10 cellular contexts compared by ENCODE assay signal in the genomic region with DNA sequence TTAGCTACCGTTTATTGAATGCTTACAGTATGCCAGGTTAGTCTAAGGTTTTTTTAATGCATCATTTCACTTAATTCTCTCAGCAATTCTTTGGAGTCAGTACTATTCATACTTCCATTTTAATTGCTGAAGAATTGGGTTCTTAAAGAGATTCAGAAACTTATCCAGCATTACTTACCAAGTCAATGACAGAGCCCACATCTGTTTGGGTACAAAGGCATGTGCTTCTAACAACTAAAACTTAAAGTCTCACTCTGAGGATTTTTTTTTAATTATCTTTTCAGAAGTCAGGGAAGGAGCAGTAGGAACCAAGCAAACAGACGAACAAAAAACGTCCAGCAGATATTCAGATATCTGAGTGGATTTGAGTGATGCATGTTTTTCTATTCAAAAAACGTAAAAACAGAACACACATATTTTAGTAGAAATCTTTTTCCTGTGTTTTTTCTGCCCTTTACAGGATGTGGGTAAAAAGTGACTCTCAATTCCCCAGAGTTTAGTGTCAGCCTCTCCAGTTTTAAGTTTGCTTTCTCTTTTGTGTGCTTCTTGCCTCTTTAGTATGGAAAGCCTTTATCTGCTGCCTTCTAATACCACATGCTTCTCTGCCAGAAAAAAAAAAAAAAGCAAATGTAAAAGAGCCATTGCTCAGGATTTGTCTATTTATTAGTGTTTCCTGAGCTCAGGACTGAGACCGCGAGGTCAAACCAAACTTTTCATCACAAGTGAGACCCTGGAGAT.
A peak's percentile ranks its signal among the peaks of the same experiment; 100 is the strongest.
DNase-seq lines count a peak whose midpoint lies in the region; ATAC-seq and TF ChIP-seq lines count a peak whose summit lies in the region.
"Had no signal": no experiment of that assay in that cellular context is flagged by ENCODE, and none has a peak within 500 bp of the region (broad histone marks: within the 10 kb centered on the region; RNA-seq: fewer than 3 reads in every experiment).

No MANE protein-coding gene starts in this region.

- H3K27me3 ChIP-seq in BLaER1 treated with 17β-estradiol and CSF1 and Interleukin-3, amounts not matched to agents 10 nM and 100 nM: no peaks in the 10 kb centered on the region
- no peaks in the 10 kb centered on the region for H3K27me3 ChIP-seq in upper lobe of left lung

- no peaks in the 10 kb centered on the region for H3K36me3 Mint-ChIP-seq in dendritic cell treated with granulocyte-macrophage colony-stimulating factor and Interleukin-4, amounts not matched to agents 40 ng/mL and 50 ng/mL, for 4 days (ENCODE audit: low read depth)

- H3K4me3 ChIP-seq in BLaER1 treated with 17β-estradiol and CSF1 and Interleukin-3, amounts not matched to agents 10 nM and 100 nM: peak overlapping the region in 9 of 10 experiments; percentile 14 to 49 (median 45); a peak in 15 of 20 replicates
- H3K4me3 ChIP-seq in upper lobe of left lung: no peak overlapping the region
- H3K4me3 ChIP-seq: SK-N-MC had no signal

- peaks cover 23% of the 10 kb centered on the region for H3K4me1 Mint-ChIP-seq in dendritic cell treated with granulocyte-macrophage colony-stimulating factor and Interleukin-4, amounts not matched to agents 40 ng/mL and 50 ng/mL, for 4 days (ENCODE audit: low read depth)

- ATAC-seq in GM19395 (IDR thresholded peaks at IDR 0.05; ENCODE audit: unreplicated experiment) (peak; percentile 94), HG03280 (IDR thresholded peaks at IDR 0.05; ENCODE audit: unreplicated experiment) (peak; percentile 68), upper lobe of left lung (ENCODE audit: low FRiP score in 2 of 2) (no peak)

- H3K4me3 Mint-ChIP-seq in dendritic cell treated with granulocyte-macrophage colony-stimulating factor and Interleukin-4, amounts not matched to agents 40 ng/mL and 50 ng/mL, for 4 days: peak overlapping the region; percentile 8

- in situ Hi-C loops in ACHN (cut with HindIII; ENCODE audit: low pct_ligation_motif_present, low pct_unique_long_range_greater_than_20kb, low sequenced_read_pairs): no loop called here

- H3K36me3 ChIP-seq in BLaER1 treated with 17β-estradiol and CSF1 and Interleukin-3, amounts not matched to agents 10 nM and 100 nM: no peaks in the 10 kb centered on the region
- H3K36me3 ChIP-seq in upper lobe of left lung: no peaks in the 10 kb centered on the region

- TF ChIP-seq POLR2A in upper lobe of left lung (IDR thresholded peaks at IDR 0.05): no peak

- intact Hi-C loops in dendritic cell treated with granulocyte-macrophage colony-stimulating factor and Interleukin-4, amounts not matched to agents 40 ng/mL and 50 ng/mL, for 4 days (cut with micrococcal nuclease): no loop called here

- no peaks in the 10 kb centered on the region for H3K9me3 Mint-ChIP-seq in dendritic cell treated with granulocyte-macrophage colony-stimulating factor and Interleukin-4, amounts not matched to agents 40 ng/mL and 50 ng/mL, for 4 days

- no peaks in the 10 kb centered on the region for H3K9me3 ChIP-seq in BLaER1 treated with 17β-estradiol and CSF1 and Interleukin-3, amounts not matched to agents 10 nM and 100 nM (replicated peaks in 1 of 11)
- H3K9me3 ChIP-seq in upper lobe of left lung: no peaks in the 10 kb centered on the region

- H3K9ac ChIP-seq in BLaER1 treated with 17β-estradiol and CSF1 and Interleukin-3, amounts not matched to agents 10 nM and 100 nM: peak overlapping the region; percentile 39 to 79 (median 69); a peak in 21 of 22 replicates

- H3K27ac Mint-ChIP-seq in dendritic cell treated with granulocyte-macrophage colony-stimulating factor and Interleukin-4, amounts not matched to agents 40 ng/mL and 50 ng/mL, for 4 days: peak overlapping the region; percentile 34

- peak overlapping the region; percentile 63 to 97 (median 85) for H3K4me2 ChIP-seq in BLaER1 treated with 17β-estradiol and CSF1 and Interleukin-3, amounts not matched to agents 10 nM and 100 nM

- 38 to 40% methylated on average over 6 of the region's 6 CpGs for WGBS in upper lobe of left lung, 2 donors

- TF ChIP-seq CTCF in upper lobe of left lung (IDR thresholded peaks at IDR 0.05): no peak

- DNase-seq in ACHN (no peak), NCI-H1092 treated with DMSO at 0.1 percent for 48 hours (lab: John Stamatoyannopoulos, UW) (no peak), upper lobe of left lung (no peak)
- no peak for DNase-seq in stimulated activated CD8-positive, alpha-beta memory T cell treated with anti-CD3 and anti-CD28 coated beads, Interleukin-4, amount 100 ng/mL, for 48 hours

- H3K4me1 ChIP-seq in BLaER1 treated with 17β-estradiol and CSF1 and Interleukin-3, amounts not matched to agents 10 nM and 100 nM: peaks cover 30 to 67% (median 51%) of the 10 kb centered on the region in 10 experiments
- peaks cover 4 to 24% (median 13%) of the 10 kb centered on the region in 4 donors for H3K4me1 ChIP-seq in upper lobe of left lung

- H4K20me1 ChIP-seq in BLaER1 treated with 17β-estradiol and CSF1 and Interleukin-3, amounts not matched to agents 10 nM and 100 nM: no peaks in the 10 kb centered on the region

- peak overlapping the region in 10 of 11 experiments; percentile 28 to 91 (median 78); a peak in 18 of 22 replicates for H3K27ac ChIP-seq in BLaER1 treated with 17β-estradiol and CSF1 and Interleukin-3, amounts not matched to agents 10 nM and 100 nM
- H3K27ac ChIP-seq in upper lobe of left lung: peak overlapping the region in 1 of 4 donors; percentile 32
- H3K27ac ChIP-seq: epithelial cell of prostate, SK-N-MC had no signal

- TF ChIP-seq EP300 in upper lobe of left lung (IDR thresholded peaks at IDR 0.05): no peak

- H3K27me3 Mint-ChIP-seq in dendritic cell treated with granulocyte-macrophage colony-stimulating factor and Interleukin-4, amounts not matched to agents 40 ng/mL and 50 ng/mL, for 4 days: no peaks in the 10 kb centered on the region

Comparison
In these comparisons a context has a peak if more than half of its experiments do, and no peak if none do; other contexts are left out.
1. H3K4me3 ChIP-seq: peak in BLaER1 treated with 17β-estradiol and CSF1 and Interleukin-3, amounts not matched to agents 10 nM and 100 nM (9 of 10); none in upper lobe of left lung (0 of 4).
2. ATAC-seq: peak in GM19395 (single experiment) and HG03280 (single experiment); none in upper lobe of left lung (0 of 2).